ENCODE assay signal across 12 cellular contexts in genomic region chrX:136689441-136689840, GRCh38. TPM values are rescaled to one million over a fixed set of nuclear protein-coding genes. Genes with fewer than 3 reads are reported as not detected.
DNase-seq lines count a peak whose midpoint lies in the region; ATAC-seq, FAIRE-seq and TF ChIP-seq lines count a peak whose summit lies in the region.
"Had no signal": no experiment of that assay in that cellular context is flagged by ENCODE, and none has a peak within 500 bp of the region (broad histone marks: within the 10 kb centered on the region; RNA-seq: fewer than 3 reads in every experiment).

No MANE protein-coding gene starts in this region.

- DNase-seq in GM18507 (ENCODE audit: extremely low spot score, insufficient read length, low read depth) (no peak), astrocyte of the spinal cord (ENCODE audit: low read depth, low spot score) (peak; percentile 31), NCI-H146 treated with DMSO at 0.1 percent for 48 hours (lab: John Stamatoyannopoulos, UW; ENCODE audit: unreplicated experiment) (no peak), NCI-H2029 (lab: John Stamatoyannopoulos, UW) (no peak)
- DNase-seq in naive thymus-derived CD8-positive, alpha-beta T cell, result peak in 2 of 10 donors; percentile 30
- DNase-seq: dermis blood vessel endothelial cell, KBM-7, NCI-H524 treated with DMSO at 0.1 percent for 48 hours had no signal

- FAIRE-seq in GM18507 (lab: Jason Lieb, UNC), result peak; percentile 85

- H3K9me3 Mint-ChIP-seq in naive thymus-derived CD8-positive, alpha-beta T cell, result peaks cover 0 to 2% (median 0%) of the 10 kb centered on the region in 9 donors

- POLR2A ChIA-PET in naive thymus-derived CD8-positive, alpha-beta T cell (lab: Charles Lee), result interaction anchor here (0.8 to 1.6 kb wide), 4 partner anchors 15 to 57 kb away, joined by 3 to 7 read pairs (median 4); no protein-coding TSS in a partner anchor

- H3K27ac Mint-ChIP-seq in naive thymus-derived CD8-positive, alpha-beta T cell, result peak overlapping the region; percentile 84 to 98 (median 94)

- peak; percentile 9 to 26 for ATAC-seq in naive thymus-derived CD8-positive, alpha-beta T cell
- ATAC-seq in GM18870 (IDR thresholded peaks at IDR 0.05; ENCODE audit: unreplicated experiment) (no peak), GM18519 (IDR thresholded peaks at IDR 0.05; ENCODE audit: low FRiP score, unreplicated experiment) (no peak)

- H3K27me3 Mint-ChIP-seq in naive thymus-derived CD8-positive, alpha-beta T cell, result no peaks in the 10 kb centered on the region

- H3K36me3 ChIP-seq in KMS-11 (ENCODE audit: insufficient read depth), result no peaks in the 10 kb centered on the region

- peak overlapping the region; percentile 35; the same call in 1 of the 2 replicates for H3K9ac ChIP-seq in KMS-11

- H3K4me3 Mint-ChIP-seq in naive thymus-derived CD8-positive, alpha-beta T cell, result peak overlapping the region in 8 of 10 donors; percentile 41 to 71 (median 59)

- H3K4me1 ChIP-seq in KMS-11 (ENCODE audit: low read depth, poor library complexity, severe bottlenecking), result peaks cover 59% of the 10 kb centered on the region

- no peak for TF ChIP-seq CTCF in KMS-11 (conservative IDR thresholded peaks at IDR 0.05; ENCODE audit: low read depth, low read length)
- no peak for TF ChIP-seq CTCF in astrocyte of the spinal cord (IDR thresholded peaks at IDR 0.05; ENCODE audit: low read depth, low read length)

- H3K79me2 ChIP-seq in KMS-11 (ENCODE audit: insufficient read depth, low read depth), result no peaks in the 10 kb centered on the region

- peak overlapping the region; percentile 69 for H3K4me2 ChIP-seq in KMS-11

- H4K20me1 ChIP-seq in KMS-11 (ENCODE audit: insufficient read depth), result no peaks in the 10 kb centered on the region

- no peaks in the 10 kb centered on the region for H3K27me3 ChIP-seq in KMS-11 (ENCODE audit: insufficient read depth, low read depth)

- H3K4me3 ChIP-seq in KMS-11 (IDR thresholded peaks at IDR 0.05; ENCODE audit: insufficient read depth, low read depth, low read length) (no peak overlapping the region), astrocyte of the spinal cord (ENCODE audit: low read depth, low read length) (no peak overlapping the region)

- in situ Hi-C loops in astrocyte of the spinal cord (cut with HindIII; ENCODE audit: low sequenced_read_pairs), result no loop called here

- peaks cover 0 to 12% (median 8%) of the 10 kb centered on the region in 3 donors for H3K36me3 Mint-ChIP-seq in naive thymus-derived CD8-positive, alpha-beta T cell

- H3K4me1 Mint-ChIP-seq in naive thymus-derived CD8-positive, alpha-beta T cell, result peaks cover 20 to 70% (median 56%) of the 10 kb centered on the region in 4 donors

- peak overlapping the region; percentile 40; the same call in 1 of the 2 replicates for H2AFZ ChIP-seq in KMS-11 (ENCODE audit: low read depth)

- H3K27ac ChIP-seq in KMS-11, result peak overlapping the region; percentile 85

RNA-seq across cellular contexts. Expression of gene CD40LG, which starts 41.5 kb away (rescaled TPM):
- total RNA-seq in naive thymus-derived CD8-positive, alpha-beta T cell, result under 1 TPM in 1 of 2 experiments, not detected in 1; 0.19 TPM
- under 1 TPM; 0.10 to 0.22 (median 0.17) TPM for polyA plus RNA-seq in naive thymus-derived CD8-positive, alpha-beta T cell
- total RNA-seq: dermis blood vessel endothelial cell, myocyte had no signal

Comparison
In these comparisons a context has a peak if more than half of its experiments do, and no peak if none do; other contexts are left out.
1. ATAC-seq: peak in naive thymus-derived CD8-positive, alpha-beta T cell (2 of 2); none in GM18870 (single experiment) and GM18519 (single experiment).